ENCODE assay signal across 1 cellular context in the genomic region with DNA sequence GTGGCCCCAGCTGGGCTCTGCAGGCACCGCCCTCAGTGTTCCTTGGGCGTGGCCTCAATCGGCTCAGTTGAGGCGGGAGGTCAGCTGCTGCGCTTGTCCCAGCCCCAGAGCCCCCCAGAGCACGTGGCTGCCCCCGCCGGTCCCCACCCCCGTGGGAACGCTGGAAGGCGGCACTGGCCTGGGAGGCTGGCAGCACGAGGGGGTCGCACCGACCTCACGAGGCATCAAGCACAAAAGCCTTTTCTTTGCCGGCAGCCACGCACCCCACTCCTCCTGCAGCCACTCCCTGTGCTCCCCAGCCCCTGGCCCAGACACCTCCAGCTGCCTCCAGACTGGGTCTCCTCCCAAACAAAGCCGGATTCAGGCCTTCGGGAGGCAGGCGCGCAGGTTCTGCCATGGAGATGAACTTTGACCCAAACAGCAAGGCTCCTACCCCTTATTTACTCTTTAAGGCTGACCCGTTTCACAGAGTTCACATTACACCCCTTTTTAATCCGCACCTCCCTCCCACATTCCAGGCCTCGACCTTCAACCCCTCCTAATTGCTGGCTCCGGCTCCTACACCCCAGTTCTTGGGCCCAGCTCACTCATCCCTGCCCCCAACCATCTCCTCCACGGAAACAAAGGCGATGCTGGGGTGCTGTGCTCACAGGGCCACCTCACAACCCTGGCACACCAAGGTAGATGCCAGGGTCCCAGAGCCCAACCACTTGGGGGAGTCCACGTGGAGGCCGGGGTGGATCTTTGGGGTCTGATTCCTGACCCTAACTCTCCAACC.
TF ChIP-seq lines count a peak whose summit lies in the region.

No MANE protein-coding gene starts in this region.

TF ChIP-seq in GM23338, 12 proteins besides CTCF, POLR2A, EP300 and RAD21:
- TF ChIP-seq, protein P1, sequence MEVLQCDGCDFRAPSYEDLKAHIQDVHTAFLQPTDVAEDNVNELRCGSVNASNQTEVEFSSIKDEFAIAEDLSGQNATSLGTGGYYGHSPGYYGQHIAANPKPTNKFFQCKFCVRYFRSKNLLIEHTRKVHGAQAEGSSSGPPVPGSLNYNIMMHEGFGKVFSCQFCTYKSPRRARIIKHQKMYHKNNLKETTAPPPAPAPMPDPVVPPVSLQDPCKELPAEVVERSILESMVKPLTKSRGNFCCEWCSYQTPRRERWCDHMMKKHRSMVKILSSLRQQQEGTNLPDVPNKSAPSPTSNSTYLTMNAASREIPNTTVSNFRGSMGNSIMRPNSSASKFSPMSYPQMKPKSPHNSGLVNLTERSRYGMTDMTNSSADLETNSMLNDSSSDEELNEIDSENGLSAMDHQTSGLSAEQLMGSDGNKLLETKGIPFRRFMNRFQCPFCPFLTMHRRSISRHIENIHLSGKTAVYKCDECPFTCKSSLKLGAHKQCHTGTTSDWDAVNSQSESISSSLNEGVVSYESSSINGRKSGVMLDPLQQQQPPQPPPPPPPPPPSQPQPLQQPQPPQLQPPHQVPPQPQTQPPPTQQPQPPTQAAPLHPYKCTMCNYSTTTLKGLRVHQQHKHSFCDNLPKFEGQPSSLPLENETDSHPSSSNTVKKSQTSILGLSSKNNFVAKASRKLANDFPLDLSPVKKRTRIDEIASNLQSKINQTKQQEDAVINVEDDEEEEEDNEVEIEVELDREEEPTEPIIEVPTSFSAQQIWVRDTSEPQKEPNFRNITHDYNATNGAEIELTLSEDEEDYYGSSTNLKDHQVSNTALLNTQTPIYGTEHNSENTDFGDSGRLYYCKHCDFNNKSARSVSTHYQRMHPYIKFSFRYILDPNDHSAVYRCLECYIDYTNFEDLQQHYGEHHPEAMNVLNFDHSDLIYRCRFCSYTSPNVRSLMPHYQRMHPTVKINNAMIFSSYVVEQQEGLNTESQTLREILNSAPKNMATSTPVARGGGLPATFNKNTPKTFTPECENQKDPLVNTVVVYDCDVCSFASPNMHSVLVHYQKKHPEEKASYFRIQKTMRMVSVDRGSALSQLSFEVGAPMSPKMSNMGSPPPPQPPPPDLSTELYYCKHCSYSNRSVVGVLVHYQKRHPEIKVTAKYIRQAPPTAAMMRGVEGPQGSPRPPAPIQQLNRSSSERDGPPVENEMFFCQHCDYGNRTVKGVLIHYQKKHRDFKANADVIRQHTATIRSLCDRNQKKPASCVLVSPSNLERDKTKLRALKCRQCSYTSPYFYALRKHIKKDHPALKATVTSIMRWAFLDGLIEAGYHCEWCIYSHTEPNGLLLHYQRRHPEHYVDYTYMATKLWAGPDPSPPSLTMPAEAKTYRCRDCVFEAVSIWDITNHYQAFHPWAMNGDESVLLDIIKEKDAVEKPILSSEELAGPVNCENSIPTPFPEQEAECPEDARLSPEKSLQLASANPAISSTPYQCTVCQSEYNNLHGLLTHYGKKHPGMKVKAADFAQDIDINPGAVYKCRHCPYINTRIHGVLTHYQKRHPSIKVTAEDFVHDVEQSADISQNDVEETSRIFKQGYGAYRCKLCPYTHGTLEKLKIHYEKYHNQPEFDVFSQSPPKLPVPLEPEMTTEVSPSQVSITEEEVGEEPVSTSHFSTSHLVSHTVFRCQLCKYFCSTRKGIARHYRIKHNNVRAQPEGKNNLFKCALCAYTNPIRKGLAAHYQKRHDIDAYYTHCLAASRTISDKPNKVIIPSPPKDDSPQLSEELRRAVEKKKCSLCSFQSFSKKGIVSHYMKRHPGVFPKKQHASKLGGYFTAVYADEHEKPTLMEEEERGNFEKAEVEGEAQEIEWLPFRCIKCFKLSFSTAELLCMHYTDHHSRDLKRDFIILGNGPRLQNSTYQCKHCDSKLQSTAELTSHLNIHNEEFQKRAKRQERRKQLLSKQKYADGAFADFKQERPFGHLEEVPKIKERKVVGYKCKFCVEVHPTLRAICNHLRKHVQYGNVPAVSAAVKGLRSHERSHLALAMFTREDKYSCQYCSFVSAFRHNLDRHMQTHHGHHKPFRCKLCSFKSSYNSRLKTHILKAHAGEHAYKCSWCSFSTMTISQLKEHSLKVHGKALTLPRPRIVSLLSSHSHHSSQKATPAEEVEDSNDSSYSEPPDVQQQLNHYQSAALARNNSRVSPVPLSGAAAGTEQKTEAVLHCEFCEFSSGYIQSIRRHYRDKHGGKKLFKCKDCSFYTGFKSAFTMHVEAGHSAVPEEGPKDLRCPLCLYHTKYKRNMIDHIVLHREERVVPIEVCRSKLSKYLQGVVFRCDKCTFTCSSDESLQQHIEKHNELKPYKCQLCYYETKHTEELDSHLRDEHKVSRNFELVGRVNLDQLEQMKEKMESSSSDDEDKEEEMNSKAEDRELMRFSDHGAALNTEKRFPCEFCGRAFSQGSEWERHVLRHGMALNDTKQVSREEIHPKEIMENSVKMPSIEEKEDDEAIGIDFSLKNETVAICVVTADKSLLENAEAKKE (CRISPR knock-in tag; IDR thresholded peaks at IDR 0.05), result no peak
- TF ChIP-seq ZNF114 (CRISPR knock-in tag; IDR thresholded peaks at IDR 0.05), result no peak
- TF ChIP-seq EZH2phosphoT487 (IDR thresholded peaks at IDR 0.05; ENCODE audit: unreplicated experiment), result no peak
- TF ChIP-seq, protein P2, sequence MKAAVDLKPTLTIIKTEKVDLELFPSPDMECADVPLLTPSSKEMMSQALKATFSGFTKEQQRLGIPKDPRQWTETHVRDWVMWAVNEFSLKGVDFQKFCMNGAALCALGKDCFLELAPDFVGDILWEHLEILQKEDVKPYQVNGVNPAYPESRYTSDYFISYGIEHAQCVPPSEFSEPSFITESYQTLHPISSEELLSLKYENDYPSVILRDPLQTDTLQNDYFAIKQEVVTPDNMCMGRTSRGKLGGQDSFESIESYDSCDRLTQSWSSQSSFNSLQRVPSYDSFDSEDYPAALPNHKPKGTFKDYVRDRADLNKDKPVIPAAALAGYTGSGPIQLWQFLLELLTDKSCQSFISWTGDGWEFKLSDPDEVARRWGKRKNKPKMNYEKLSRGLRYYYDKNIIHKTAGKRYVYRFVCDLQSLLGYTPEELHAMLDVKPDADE (IDR thresholded peaks at IDR 0.05), result no peak
